In genomic region chr5:18745591-18745987, GRCh38 we compare ENCODE assay signal across 1 cellular context.
TF ChIP-seq lines count a peak whose summit lies in the region.

No MANE protein-coding gene starts in this region.

TF ChIP-seq in WTC11, 78 proteins besides CTCF, POLR2A, EP300 and RAD21 (continued from another document):
- TF ChIP-seq, protein P1, sequence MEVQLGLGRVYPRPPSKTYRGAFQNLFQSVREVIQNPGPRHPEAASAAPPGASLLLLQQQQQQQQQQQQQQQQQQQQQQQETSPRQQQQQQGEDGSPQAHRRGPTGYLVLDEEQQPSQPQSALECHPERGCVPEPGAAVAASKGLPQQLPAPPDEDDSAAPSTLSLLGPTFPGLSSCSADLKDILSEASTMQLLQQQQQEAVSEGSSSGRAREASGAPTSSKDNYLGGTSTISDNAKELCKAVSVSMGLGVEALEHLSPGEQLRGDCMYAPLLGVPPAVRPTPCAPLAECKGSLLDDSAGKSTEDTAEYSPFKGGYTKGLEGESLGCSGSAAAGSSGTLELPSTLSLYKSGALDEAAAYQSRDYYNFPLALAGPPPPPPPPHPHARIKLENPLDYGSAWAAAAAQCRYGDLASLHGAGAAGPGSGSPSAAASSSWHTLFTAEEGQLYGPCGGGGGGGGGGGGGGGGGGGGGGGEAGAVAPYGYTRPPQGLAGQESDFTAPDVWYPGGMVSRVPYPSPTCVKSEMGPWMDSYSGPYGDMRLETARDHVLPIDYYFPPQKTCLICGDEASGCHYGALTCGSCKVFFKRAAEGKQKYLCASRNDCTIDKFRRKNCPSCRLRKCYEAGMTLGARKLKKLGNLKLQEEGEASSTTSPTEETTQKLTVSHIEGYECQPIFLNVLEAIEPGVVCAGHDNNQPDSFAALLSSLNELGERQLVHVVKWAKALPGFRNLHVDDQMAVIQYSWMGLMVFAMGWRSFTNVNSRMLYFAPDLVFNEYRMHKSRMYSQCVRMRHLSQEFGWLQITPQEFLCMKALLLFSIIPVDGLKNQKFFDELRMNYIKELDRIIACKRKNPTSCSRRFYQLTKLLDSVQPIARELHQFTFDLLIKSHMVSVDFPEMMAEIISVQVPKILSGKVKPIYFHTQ (CRISPR knock-in tag; IDR thresholded peaks at IDR 0.05): no peak
- TF ChIP-seq HMGA2 (CRISPR knock-in tag; IDR thresholded peaks at IDR 0.05) (no peak), SOX15 (CRISPR knock-in tag; IDR thresholded peaks at IDR 0.05) (no peak), NR2C2 (CRISPR knock-in tag; IDR thresholded peaks at IDR 0.05) (no peak), GTF2I (CRISPR knock-in tag; conservative IDR thresholded peaks at IDR 0.05) (no peak), ZMAT4 (CRISPR knock-in tag; IDR thresholded peaks at IDR 0.05) (no peak), ZBTB43 (CRISPR knock-in tag; IDR thresholded peaks at IDR 0.05) (no peak), TCF7 (CRISPR knock-in tag; IDR thresholded peaks at IDR 0.05; ENCODE audit: low read depth) (no peak), PRRX2 (CRISPR knock-in tag; IDR thresholded peaks at IDR 0.05) (no peak), MAX (CRISPR knock-in tag; IDR thresholded peaks at IDR 0.05) (no peak)
TF ChIP-seq in WTC11: peak in this region for 0.
